26 cellular contexts compared by ENCODE assay signal in genomic region chr7:136069840-136070529, GRCh38.
DNase-seq lines count a peak whose midpoint lies in the region; ATAC-seq, FAIRE-seq and TF ChIP-seq lines count a peak whose summit lies in the region.
"Had no signal": no experiment of that assay in that cellular context is flagged by ENCODE, and none has a peak within 500 bp of the region (broad histone marks: within the 10 kb centered on the region; RNA-seq: fewer than 3 reads in every experiment).

No MANE protein-coding gene starts in this region.

- H3K18ac ChIP-seq in mesenchymal stem cell (ENCODE audit: low read depth in 1 of 2, low read length in 2 of 2), result no peak overlapping the region

- no peak overlapping the region for H3K27ac ChIP-seq in K562 (ENCODE audit: extremely low read depth, low read depth, low read length)
- no peak overlapping the region for H3K27ac ChIP-seq in mesenchymal stem cell (ENCODE audit: low read length, poor library complexity, severe bottlenecking)
- H3K27ac ChIP-seq in smooth muscle cell (ENCODE audit: low read depth), result peak overlapping the region; percentile 91
- H3K27ac ChIP-seq in body of pancreas, result no peak overlapping the region
- H3K27ac ChIP-seq in kidney (ENCODE audit: low read depth in 2 of 2, low read length in 2 of 2), result no peak overlapping the region
- H3K27ac ChIP-seq: BLaER1 had no signal

- 72% methylated on average over 1 of the region's 1 CpG for WGBS in K562 (ENCODE audit: insufficient coverage, low coverage, missing lambda C conversion rate)
- WGBS in mesenchymal stem cell, result 93% methylated on average over 1 of the region's 1 CpG
- 95% methylated on average over 1 of the region's 1 CpG for WGBS in smooth muscle cell (ENCODE audit: low lambda C conversion rate)
- WGBS in body of pancreas, 2 donors, result 89 to 100% methylated on average over 1 of the region's 1 CpG

- H3K4me3 ChIP-seq in K562 (no peak overlapping the region), mesenchymal stem cell (ENCODE audit: insufficient read depth in 1 of 2, low read depth in 1 of 2, low read length in 2 of 2) (no peak overlapping the region), smooth muscle cell (no peak overlapping the region), body of pancreas (no peak overlapping the region), kidney (ENCODE audit: low read length in 2 of 2) (no peak overlapping the region)
- H3K4me3 ChIP-seq: BLaER1, GM12878 had no signal

- in situ Hi-C loops in K562 (cut with MboI), result no loop called here

- H4K20me1 ChIP-seq in K562 (replicated peaks; ENCODE audit: control insufficient read depth, insufficient read depth, low read length), result no peaks in the 10 kb centered on the region
- no peaks in the 10 kb centered on the region for H4K20me1 ChIP-seq in smooth muscle cell (ENCODE audit: low read depth)
- H4K20me1 ChIP-seq: BLaER1 had no signal

- no peaks in the 10 kb centered on the region for H3K79me1 ChIP-seq in mesenchymal stem cell (replicated peaks; ENCODE audit: low read length, poor library complexity, severe bottlenecking)

- H3K9me3 ChIP-seq in K562 (replicated peaks; ENCODE audit: control insufficient read depth, insufficient read depth, low read depth, low read length) (no peaks in the 10 kb centered on the region), mesenchymal stem cell (ENCODE audit: control insufficient read depth, low read length) (no peaks in the 10 kb centered on the region), smooth muscle cell (replicated peaks; ENCODE audit: low read depth) (no peaks in the 10 kb centered on the region), body of pancreas (no peaks in the 10 kb centered on the region), kidney (ENCODE audit: control insufficient read depth in 1 of 2, low read length in 2 of 2) (no peaks in the 10 kb centered on the region)
- H3K9me3 ChIP-seq: BE2C, BLaER1 had no signal

- H3K9ac ChIP-seq in K562 (ENCODE audit: insufficient read depth in 1 of 2, low read depth in 2 of 2, low read length in 2 of 2) (no peak overlapping the region), mesenchymal stem cell (ENCODE audit: low read length) (peak overlapping the region; percentile 61), smooth muscle cell (ENCODE audit: low read depth) (no peak overlapping the region), kidney (ENCODE audit: low read length in 2 of 2) (no peak overlapping the region)
- H3K9ac ChIP-seq: BLaER1 had no signal

- H4K8ac ChIP-seq in mesenchymal stem cell (ENCODE audit: low read length), result no peak overlapping the region

- DNase-seq in K562 (ENCODE audit: extremely low read depth in 1 of 4, low spot score in 3 of 4) (no peak), mesenchymal stem cell (no peak), smooth muscle cell (lab: John Stamatoyannopoulos, UW; ENCODE audit: unreplicated experiment) (no peak), body of pancreas (no peak), kidney (no peak)
- DNase-seq: 8988T; ACHN; BE2C; C1 segment of cervical spinal cord; CD4-positive, alpha-beta memory T cell; CD4-positive, CD25-positive, alpha-beta regulatory T cell; CD8-positive, alpha-beta memory T cell; COR-L47; DMS 273 treated with DMSO at 0.1 percent for 48 hours; DMS153; DMS53; DMS79; DND-41; EL; GDM1 had no signal

- H3K14ac ChIP-seq in mesenchymal stem cell (ENCODE audit: low read length in 2 of 2), result no peak overlapping the region

- no peak overlapping the region for H2BK15ac ChIP-seq in mesenchymal stem cell (ENCODE audit: low read depth, poor library complexity, severe bottlenecking)

- POLR2A ChIA-PET in K562 (lab: Yijun Ruan, JAX), result interaction anchor here (0.5 to 1.3 kb wide), 3 partner anchors 10 to 255 kb away, joined by 3 read pairs; no protein-coding TSS in a partner anchor

- no peak overlapping the region for H2BK12ac ChIP-seq in mesenchymal stem cell (ENCODE audit: low read length in 2 of 2)

- no peak for ATAC-seq in K562
- ATAC-seq in body of pancreas, result no peak
- no peak for ATAC-seq in GM21717 (IDR thresholded peaks at IDR 0.05; ENCODE audit: unreplicated experiment)
- ATAC-seq: GM12878 had no signal

- H2AFZ ChIP-seq in K562 (ENCODE audit: low read depth, low read length), result 0 out of 2 replicates have a peak overlapping the region, but pooled peaks have one; percentile 21
- H2AFZ ChIP-seq in mesenchymal stem cell (ENCODE audit: low read depth, low read length), result no peak overlapping the region
- no peak overlapping the region for H2AFZ ChIP-seq in smooth muscle cell (ENCODE audit: low read depth)

- intact Hi-C loops in K562 (cut with micrococcal nuclease) (no loop called here), body of pancreas (cut with DNase I) (no loop called here), kidney (cut with DNase I) (no loop called here)

- H3K23ac ChIP-seq in mesenchymal stem cell (ENCODE audit: low read length in 2 of 2), result no peak overlapping the region

- FAIRE-seq in K562 (lab: Jason Lieb, UNC) (no peak), kidney (lab: Jason Lieb, UNC) (no peak)
- FAIRE-seq: A204.1, GM12878, GM12892, GM18507 had no signal

- H3K27me3 ChIP-seq in K562 (ENCODE audit: control insufficient read depth in 2 of 2, insufficient read depth in 2 of 2, low read length in 2 of 2), result no peaks in the 10 kb centered on the region
- no peaks in the 10 kb centered on the region for H3K27me3 ChIP-seq in mesenchymal stem cell (ENCODE audit: control insufficient read depth in 1 of 2, insufficient read depth in 1 of 2, low read length in 2 of 2)
- H3K27me3 ChIP-seq in smooth muscle cell (ENCODE audit: low read depth), result no peaks in the 10 kb centered on the region
- H3K27me3 ChIP-seq in body of pancreas, result no peaks in the 10 kb centered on the region
- H3K27me3 ChIP-seq: BE2C, BLaER1 had no signal

- H3K9me1 ChIP-seq in K562 (ENCODE audit: control insufficient read depth, insufficient read depth, low read length), result no peaks in the 10 kb centered on the region

- CTCF ChIA-PET in K562 (lab: Yijun Ruan, JAX; ENCODE audit: low intra/inter-chr PET ratio), result no interaction called here

- no peaks in the 10 kb centered on the region for H3K36me3 ChIP-seq in K562 (ENCODE audit: control insufficient read depth, insufficient read depth, low read length)
- no peaks in the 10 kb centered on the region for H3K36me3 ChIP-seq in mesenchymal stem cell (ENCODE audit: control insufficient read depth in 1 of 2, insufficient read depth in 2 of 2, low read depth in 1 of 2, low read length in 2 of 2)
- no peaks in the 10 kb centered on the region for H3K36me3 ChIP-seq in smooth muscle cell (ENCODE audit: low read depth)
- no peaks in the 10 kb centered on the region for H3K36me3 ChIP-seq in body of pancreas (replicated peaks in 1 of 2; ENCODE audit: insufficient read depth in 1 of 2, low read depth in 2 of 2)
- H3K36me3 ChIP-seq in kidney (ENCODE audit: control insufficient read depth in 1 of 2, insufficient read depth in 2 of 2, low read length in 2 of 2), result no peaks in the 10 kb centered on the region
- H3K36me3 ChIP-seq: BE2C, BLaER1 had no signal

- no TSS peak for BruUV-seq in K562 (replicated peaks; lab: Mats Ljungman, UMichigan)

- no peak for TF ChIP-seq CTCF in K562 (IDR thresholded peaks at IDR 0.05 in 2 of 3, conservative IDR thresholded peaks at IDR 0.05 in 1 of 3; ENCODE audit: insufficient read depth in 2 of 3, low read depth in 1 of 3, low read length in 3 of 3)
- TF ChIP-seq CTCF in smooth muscle cell (IDR thresholded peaks at IDR 0.05; ENCODE audit: borderline replicate concordance, insufficient read depth, poor library complexity, severe bottlenecking), result no peak
- no peak for TF ChIP-seq CTCF in body of pancreas (IDR thresholded peaks at IDR 0.05)
- TF ChIP-seq CTCF in kidney (IDR thresholded peaks at IDR 0.05; ENCODE audit: borderline replicate concordance, extremely low read depth, insufficient read depth), result no peak

- peaks cover 9% of the 10 kb centered on the region for H3F3A ChIP-seq in smooth muscle cell (ENCODE audit: low read depth)

- no peak for TF ChIP-seq EP300 in K562 (IDR thresholded peaks at IDR 0.05; ENCODE audit: low read length)

- H3K4ac ChIP-seq in mesenchymal stem cell (ENCODE audit: low read depth in 1 of 2, low read length in 2 of 2), result no peak overlapping the region

- no peak overlapping the region for H2BK120ac ChIP-seq in mesenchymal stem cell (ENCODE audit: low read depth, low read length)

- no peak overlapping the region for H2AK5ac ChIP-seq in mesenchymal stem cell (ENCODE audit: low read length, severe bottlenecking)

- TF ChIP-seq POLR2A in K562 (conservative IDR thresholded peaks at IDR 0.05) (no peak), body of pancreas (IDR thresholded peaks at IDR 0.05) (no peak)

- H3K4me2 ChIP-seq in K562 (ENCODE audit: insufficient read depth, low read length) (no peak overlapping the region), mesenchymal stem cell (ENCODE audit: low read length, poor library complexity, severe bottlenecking) (no peak overlapping the region), smooth muscle cell (no peak overlapping the region)
- H3K4me2 ChIP-seq: BLaER1 had no signal

- no peak overlapping the region for H4K91ac ChIP-seq in mesenchymal stem cell (ENCODE audit: low read length)

- H3K4me1 ChIP-seq in K562 (replicated peaks in 1 of 2; ENCODE audit: control insufficient read depth in 2 of 2, insufficient read depth in 2 of 2, low read length in 2 of 2) (peaks cover 4 to 23% of the 10 kb centered on the region in 2 experiments; a peak in 4 of 5 replicates), mesenchymal stem cell (ENCODE audit: control insufficient read depth, insufficient read depth, low read depth, low read length) (no peaks in the 10 kb centered on the region), smooth muscle cell (ENCODE audit: low read depth) (peaks cover 21% of the 10 kb centered on the region), body of pancreas (no peaks in the 10 kb centered on the region), kidney (ENCODE audit: control insufficient read depth in 1 of 2, insufficient read depth in 1 of 2, low read depth in 1 of 2, low read length in 2 of 2) (no peaks in the 10 kb centered on the region)
- H3K4me1 ChIP-seq: BE2C, BLaER1 had no signal

- no peak for TF ChIP-seq RAD21 in K562 (CRISPR knock-in tag; conservative IDR thresholded peaks at IDR 0.05 in 1 of 2, IDR thresholded peaks at IDR 0.05 in 1 of 2)

- H2BK5ac ChIP-seq in mesenchymal stem cell (ENCODE audit: low read depth, low read length, poor library complexity, severe bottlenecking), result no peak overlapping the region

- H3K79me2 ChIP-seq in K562 (ENCODE audit: control insufficient read depth, insufficient read depth, low read length) (no peaks in the 10 kb centered on the region), smooth muscle cell (ENCODE audit: low read depth) (no peaks in the 10 kb centered on the region)

TF ChIP-seq in K562, 482 proteins besides CTCF, POLR2A, EP300 and RAD21 (continues in another document):
- TF ChIP-seq IFI16 (CRISPR knock-in tag; IDR thresholded peaks at IDR 0.05) (no peak), CEBPB (tag; IDR thresholded peaks at IDR 0.05) (peak; percentile 69)
